ENCODE assay signal across 10 cellular contexts in the genomic region with DNA sequence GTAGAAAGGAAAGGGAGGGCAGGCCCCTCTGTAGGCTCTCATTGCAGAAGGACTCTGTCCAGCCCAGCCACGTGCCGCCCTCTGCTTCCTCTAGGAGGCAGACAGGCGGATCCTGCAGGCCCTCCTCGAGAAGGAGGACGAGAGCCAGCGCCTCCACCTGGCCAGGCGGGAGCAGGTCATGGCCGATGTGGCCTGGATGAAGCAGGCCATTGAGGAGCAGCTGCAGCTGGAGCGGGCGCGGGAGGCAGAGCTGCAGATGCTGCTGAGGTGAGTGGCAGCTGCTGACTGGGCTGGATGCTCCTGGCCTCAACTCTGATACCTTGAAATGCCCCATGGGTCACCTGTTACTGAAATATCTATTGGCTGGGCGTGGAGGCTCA. TPM values are rescaled to one million over a fixed set of nuclear protein-coding genes. Genes with fewer than 3 reads are reported as not detected.
DNase-seq lines count a peak whose midpoint lies in the region; ATAC-seq and TF ChIP-seq lines count a peak whose summit lies in the region.
"Had no signal": no experiment of that assay in that cellular context is flagged by ENCODE, and none has a peak within 500 bp of the region (broad histone marks: within the 10 kb centered on the region; RNA-seq: fewer than 3 reads in every experiment).

No MANE protein-coding gene starts in this region.

- no peak overlapping the region for H3K27ac Mint-ChIP-seq in WTC11

- 95% methylated on average over 4 of the region's 12 CpGs for WGBS in esophagus muscularis mucosa

- peak; percentile 74 for DNase-seq in D341Med (ENCODE audit: low spot score)
- DNase-seq in HK-2 (ENCODE audit: unreplicated experiment), result peak; percentile 21
- peak; percentile 93 for DNase-seq in WTC11 (ENCODE audit: low spot score)
- DNase-seq in left lobe of liver (ENCODE audit: low spot score), result no peak
- no peak for DNase-seq in esophagus muscularis mucosa (ENCODE audit: extremely low spot score)
- DNase-seq in NK-92 (lab: John Stamatoyannopoulos, UW; ENCODE audit: unreplicated experiment), result no peak
- no peak for DNase-seq in Right ventricle myocardium inferior (ENCODE audit: missing footprints)
- DNase-seq: activated gamma-delta T cell treated with Interleukin-2 at 50 U/mL for 16 hours had no signal

- peaks cover 51 to 100% (median 97%) of the 10 kb centered on the region in 4 donors for H3K36me3 ChIP-seq in esophagus muscularis mucosa

- ATAC-seq in WTC11 (peak; percentile 99), left lobe of liver (peak; percentile 74), HG03520 (IDR thresholded peaks at IDR 0.05; ENCODE audit: unreplicated experiment) (no peak), Right ventricle myocardium inferior (no peak)

- peaks cover 50% of the 10 kb centered on the region for H3K27me3 Mint-ChIP-seq in WTC11 (ENCODE audit: low read depth)

- no peak overlapping the region for H3K27ac ChIP-seq in esophagus muscularis mucosa (replicated peaks in 1 of 4)
- H3K27ac ChIP-seq: parathyroid adenoma had no signal

- intact Hi-C loops in esophagus muscularis mucosa (cut with DNase I) (no loop called here), Right ventricle myocardium inferior (cut with DNase I) (no loop called here)

- no peak overlapping the region for H3K4me3 Mint-ChIP-seq in WTC11

- TF ChIP-seq POLR2A in esophagus muscularis mucosa (IDR thresholded peaks at IDR 0.05; ENCODE audit: low read depth), result no peak

- TF ChIP-seq CTCF in WTC11 (IDR thresholded peaks at IDR 0.05) (peak; percentile 47; the same call in 1 of the 2 replicates), esophagus muscularis mucosa (IDR thresholded peaks at IDR 0.05) (no peak)

- H3K4me1 Mint-ChIP-seq in WTC11, result peaks cover 16% of the 10 kb centered on the region

- H3K9me3 Mint-ChIP-seq in WTC11, result no peaks in the 10 kb centered on the region

- TF ChIP-seq EP300 in esophagus muscularis mucosa (IDR thresholded peaks at IDR 0.05), result no peak

- CTCF ChIA-PET in WTC11 (lab: Charles Lee), result interaction anchor here (0.5 to 3.0 kb wide), 33 partner anchors 8 to 522 kb away, joined by 3 to 43 read pairs (median 5); partner anchors contain the start of genes ANKRD13A and TCHP

- no peaks in the 10 kb centered on the region for H3K27me3 ChIP-seq in esophagus muscularis mucosa

- peaks cover 20% of the 10 kb centered on the region for H3K36me3 Mint-ChIP-seq in WTC11

- no peak overlapping the region for H3K4me3 ChIP-seq in esophagus muscularis mucosa

- no peaks in the 10 kb centered on the region for H3K4me1 ChIP-seq in esophagus muscularis mucosa
- H3K4me1 ChIP-seq: parathyroid adenoma had no signal

- H3K9me3 ChIP-seq in esophagus muscularis mucosa, result no peaks in the 10 kb centered on the region

- POLR2A ChIA-PET in WTC11 (lab: Charles Lee), result interaction anchor here (1.2 kb wide), 1 partner anchor 10 kb away, joined by 4 read pairs; no protein-coding TSS in a partner anchor

TF ChIP-seq in WTC11, 78 proteins besides CTCF, POLR2A, EP300 and RAD21:
- TF ChIP-seq PRRX2 (CRISPR knock-in tag; IDR thresholded peaks at IDR 0.05) (no peak), TEAD1 (CRISPR knock-in tag; IDR thresholded peaks at IDR 0.05) (peak; percentile 85), ZNF317 (CRISPR knock-in tag; IDR thresholded peaks at IDR 0.05; ENCODE audit: borderline replicate concordance, low read depth) (no peak), ATF1 (CRISPR knock-in tag; IDR thresholded peaks at IDR 0.05) (no peak), JAZF1 (CRISPR knock-in tag; IDR thresholded peaks at IDR 0.05) (no peak), ZNF121 (CRISPR knock-in tag; IDR thresholded peaks at IDR 0.05) (peak; percentile 76), CDX4 (CRISPR knock-in tag; IDR thresholded peaks at IDR 0.05; ENCODE audit: borderline replicate concordance) (no peak), ZNF138 (CRISPR knock-in tag; conservative IDR thresholded peaks at IDR 0.05) (0 out of 2 replicates have a peak, but pooled peaks have one; percentile 30), ZBTB21 (CRISPR knock-in tag; IDR thresholded peaks at IDR 0.05; ENCODE audit: borderline replicate concordance) (peak; percentile 21; the same call in 1 of the 2 replicates), HMGXB4 (CRISPR knock-in tag; IDR thresholded peaks at IDR 0.05) (peak; percentile 94), KAT7 (CRISPR knock-in tag; IDR thresholded peaks at IDR 0.05; ENCODE audit: borderline replicate concordance) (no peak), NR3C1 (CRISPR knock-in tag; conservative IDR thresholded peaks at IDR 0.05; ENCODE audit: low read depth) (peak; percentile 84; the same call in 1 of the 2 replicates), FOXK1 (CRISPR knock-in tag; IDR thresholded peaks at IDR 0.05) (peak; percentile 41; the same call in 1 of the 2 replicates), ZNF423 (CRISPR knock-in tag; IDR thresholded peaks at IDR 0.05) (no peak), ETV6 (CRISPR knock-in tag; IDR thresholded peaks at IDR 0.05) (peak; percentile 70; the same call in 1 of the 2 replicates), SP1 (CRISPR knock-in tag; conservative IDR thresholded peaks at IDR 0.05) (peak; percentile 38; the same call in 1 of the 2 replicates)
- TF ChIP-seq, protein P1, sequence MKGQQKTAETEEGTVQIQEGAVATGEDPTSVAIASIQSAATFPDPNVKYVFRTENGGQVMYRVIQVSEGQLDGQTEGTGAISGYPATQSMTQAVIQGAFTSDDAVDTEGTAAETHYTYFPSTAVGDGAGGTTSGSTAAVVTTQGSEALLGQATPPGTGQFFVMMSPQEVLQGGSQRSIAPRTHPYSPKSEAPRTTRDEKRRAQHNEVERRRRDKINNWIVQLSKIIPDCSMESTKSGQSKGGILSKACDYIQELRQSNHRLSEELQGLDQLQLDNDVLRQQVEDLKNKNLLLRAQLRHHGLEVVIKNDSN (CRISPR knock-in tag; IDR thresholded peaks at IDR 0.05), result peak; percentile 84
- TF ChIP-seq, protein P2, sequence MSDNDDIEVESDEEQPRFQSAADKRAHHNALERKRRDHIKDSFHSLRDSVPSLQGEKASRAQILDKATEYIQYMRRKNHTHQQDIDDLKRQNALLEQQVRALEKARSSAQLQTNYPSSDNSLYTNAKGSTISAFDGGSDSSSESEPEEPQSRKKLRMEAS (CRISPR knock-in tag; IDR thresholded peaks at IDR 0.05), result peak; percentile 97
- TF ChIP-seq, protein P3, sequence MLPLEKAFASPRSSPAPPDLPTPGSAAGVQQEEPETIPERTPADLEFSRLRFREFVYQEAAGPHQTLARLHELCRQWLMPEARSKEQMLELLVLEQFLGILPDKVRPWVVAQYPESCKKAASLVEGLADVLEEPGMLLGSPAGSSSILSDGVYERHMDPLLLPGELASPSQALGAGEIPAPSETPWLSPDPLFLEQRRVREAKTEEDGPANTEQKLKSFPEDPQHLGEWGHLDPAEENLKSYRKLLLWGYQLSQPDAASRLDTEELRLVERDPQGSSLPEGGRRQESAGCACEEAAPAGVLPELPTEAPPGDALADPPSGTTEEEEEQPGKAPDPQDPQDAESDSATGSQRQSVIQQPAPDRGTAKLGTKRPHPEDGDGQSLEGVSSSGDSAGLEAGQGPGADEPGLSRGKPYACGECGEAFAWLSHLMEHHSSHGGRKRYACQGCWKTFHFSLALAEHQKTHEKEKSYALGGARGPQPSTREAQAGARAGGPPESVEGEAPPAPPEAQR (CRISPR knock-in tag; IDR thresholded peaks at IDR 0.05), result no peak
- TF ChIP-seq, protein P4, sequence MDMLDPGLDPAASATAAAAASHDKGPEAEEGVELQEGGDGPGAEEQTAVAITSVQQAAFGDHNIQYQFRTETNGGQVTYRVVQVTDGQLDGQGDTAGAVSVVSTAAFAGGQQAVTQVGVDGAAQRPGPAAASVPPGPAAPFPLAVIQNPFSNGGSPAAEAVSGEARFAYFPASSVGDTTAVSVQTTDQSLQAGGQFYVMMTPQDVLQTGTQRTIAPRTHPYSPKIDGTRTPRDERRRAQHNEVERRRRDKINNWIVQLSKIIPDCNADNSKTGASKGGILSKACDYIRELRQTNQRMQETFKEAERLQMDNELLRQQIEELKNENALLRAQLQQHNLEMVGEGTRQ (CRISPR knock-in tag; IDR thresholded peaks at IDR 0.05), result peak; percentile 86

RNA-seq across cellular contexts. Expression of gene TCHP, which starts 10.9 kb away (rescaled TPM):
- 7.9 to 10.1 TPM (median 10.0 TPM) in 3 replicates for total RNA-seq in WTC11 (2021)
- total RNA-seq in left lobe of liver, result 7.7 TPM
- total RNA-seq in esophagus muscularis mucosa, result 10 to 100 TPM; 17.1 to 31.6 (median 21.0) TPM
- 8.4 TPM for total RNA-seq in Right ventricle myocardium inferior

RNA-seq across cellular contexts. Expression of gene GLTP, which starts 30.6 kb away (rescaled TPM):
- total RNA-seq in WTC11 (2021), result 21.6 to 25.8 TPM (median 22.8 TPM) in 3 replicates
- 8.8 TPM for total RNA-seq in left lobe of liver
- total RNA-seq in esophagus muscularis mucosa, result 10 to 100 TPM; 37.0 to 47.7 (median 39.6) TPM
- 23.3 TPM for total RNA-seq in Right ventricle myocardium inferior

Comparison
In these comparisons a context has a peak if more than half of its experiments do, and no peak if none do; other contexts are left out.
1. DNase-seq: peak in D341Med (single experiment), HK-2 (single experiment) and WTC11 (single experiment); none in left lobe of liver (single experiment), esophagus muscularis mucosa (single experiment), NK-92 (single experiment) and Right ventricle myocardium inferior (single experiment).
2. ATAC-seq: peak in WTC11 (single experiment) and left lobe of liver (single experiment); none in HG03520 (single experiment) and Right ventricle myocardium inferior (single experiment).